9 cellular contexts compared by ENCODE assay signal in the genomic region with DNA sequence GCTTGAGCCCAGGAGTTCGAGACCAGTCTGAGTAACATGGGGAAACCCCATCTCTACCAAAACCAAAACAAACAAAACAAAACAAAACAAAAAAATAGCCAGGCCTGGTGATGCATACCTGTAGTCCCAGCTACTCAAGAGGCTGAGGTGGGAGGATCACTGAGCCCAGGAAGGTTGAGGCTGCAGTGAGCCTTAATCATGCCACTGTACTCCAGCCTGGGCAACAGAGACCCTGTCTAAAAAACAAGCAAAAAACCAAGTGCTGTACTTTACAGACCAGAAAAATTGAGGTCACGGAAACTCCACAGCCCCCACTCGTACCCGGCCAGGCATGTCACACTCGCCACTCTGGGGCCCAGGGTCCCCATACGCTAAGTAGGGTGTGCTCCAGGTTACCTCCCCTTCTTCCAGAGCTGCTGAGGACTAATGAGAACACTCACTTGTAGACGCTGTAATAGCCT. TPM values are rescaled to one million over a fixed set of nuclear protein-coding genes. Genes with fewer than 3 reads are reported as not detected.
A peak's percentile ranks its signal among the peaks of the same experiment; 100 is the strongest.
DNase-seq lines count a peak whose midpoint lies in the region; TF ChIP-seq lines count a peak whose summit lies in the region.
"Had no signal": no experiment of that assay in that cellular context is flagged by ENCODE, and none has a peak within 500 bp of the region (broad histone marks: within the 10 kb centered on the region; RNA-seq: fewer than 3 reads in every experiment).

No MANE protein-coding gene starts in this region.

- H3K9me3 ChIP-seq in colonic mucosa = no peaks in the 10 kb centered on the region

- peak; percentile 66 for DNase-seq in activated naive CD4-positive, alpha-beta T cell treated with Interleukin-2 at 50 U/mL for 16 hours
- no peak for DNase-seq in activated naive CD4-positive, alpha-beta T cell (lab: John Stamatoyannopoulos, UW)
- peak; percentile 22 for DNase-seq in NAMALWA (ENCODE audit: low spot score)
- DNase-seq in colonic mucosa = no peak
- peak; percentile 39 to 41 for DNase-seq in stimulated activated CD8-positive, alpha-beta memory T cell treated with anti-CD3 and anti-CD28 coated beads, Interleukin-2, amount 100 ng/mL, for 48 hours (ENCODE audit: low read depth in 2 of 2)
- no peak for DNase-seq in NCI-H345 treated with DMSO at 0.1 percent for 48 hours (lab: John Stamatoyannopoulos, UW; ENCODE audit: unreplicated experiment)
- DNase-seq in retina = no peak
- DNase-seq in GM19240 (ENCODE audit: insufficient read length, low spot score) = no peak

- no peak for TF ChIP-seq CTCF in colonic mucosa (IDR thresholded peaks at IDR 0.05)

- H3K27me3 ChIP-seq in colonic mucosa = no peaks in the 10 kb centered on the region

- H3K4me3 ChIP-seq in colonic mucosa = no peak overlapping the region

- no peak overlapping the region for H3K9ac ChIP-seq in colonic mucosa (ENCODE audit: low read depth in 2 of 2, low read length in 2 of 2)

- intact Hi-C loops in colonic mucosa (cut with DNase I) = no loop called here

- peaks cover 4% of the 10 kb centered on the region for H3K4me1 ChIP-seq in colonic mucosa

- H3K36me3 ChIP-seq in colonic mucosa = no peaks in the 10 kb centered on the region

- peak overlapping the region; percentile 38 for H3K27ac ChIP-seq in colonic mucosa
- H3K27ac ChIP-seq: VCaP had no signal

RNA-seq across cellular contexts. Expression of a gene that starts 22.9 kb away (rescaled TPM):
- 10 to 100 TPM; 10.5 to 57.6 TPM for total RNA-seq in colonic mucosa

Comparison
In these comparisons a context has a peak if more than half of its experiments do, and no peak if none do; other contexts are left out.
1. DNase-seq: peak in activated naive CD4-positive, alpha-beta T cell treated with Interleukin-2 at 50 U/mL for 16 hours (single experiment), NAMALWA (single experiment) and stimulated activated CD8-positive, alpha-beta memory T cell treated with anti-CD3 and anti-CD28 coated beads, Interleukin-2, amount 100 ng/mL, for 48 hours (2 of 2); none in activated naive CD4-positive, alpha-beta T cell (0 of 4), colonic mucosa (single experiment), NCI-H345 treated with DMSO at 0.1 percent for 48 hours (single experiment), retina (single experiment) and GM19240 (single experiment).